ENCODE assay signal across 25 cellular contexts in the genomic region with DNA sequence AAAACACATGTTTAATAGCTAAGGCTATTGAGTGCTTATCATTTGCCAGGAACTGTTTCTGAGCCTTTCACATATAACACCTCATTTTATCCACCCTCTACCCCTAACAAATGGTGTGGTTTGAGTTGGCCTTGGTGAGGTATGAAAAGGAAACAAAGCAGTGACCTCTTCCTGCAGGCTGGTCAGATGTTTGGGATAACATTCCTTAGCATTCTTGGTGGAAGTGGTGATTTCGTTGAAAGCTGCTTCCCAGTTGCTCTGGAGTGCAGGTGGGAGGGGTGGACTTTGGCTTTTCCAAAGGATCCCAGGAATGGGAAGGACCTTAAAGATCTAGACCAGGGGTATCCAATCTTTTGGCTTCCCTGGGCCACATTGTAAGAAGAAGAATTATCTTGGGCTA. TPM values are rescaled to one million over a fixed set of nuclear protein-coding genes. Genes with fewer than 3 reads are reported as not detected.
DNase-seq lines count a peak whose midpoint lies in the region; ATAC-seq, FAIRE-seq and TF ChIP-seq lines count a peak whose summit lies in the region.
"Had no signal": no experiment of that assay in that cellular context is flagged by ENCODE, and none has a peak within 500 bp of the region (broad histone marks: within the 10 kb centered on the region; RNA-seq: fewer than 3 reads in every experiment).

No MANE protein-coding gene starts in this region.

- no TSS peak for BruUV-seq in IMR-90 (replicated peaks; lab: Mats Ljungman, UMichigan)
- no TSS peak for BruUV-seq in endothelial cell of umbilical vein (replicated peaks; lab: Mats Ljungman, UMichigan)

- FAIRE-seq in endothelial cell of umbilical vein (lab: Jason Lieb, UNC) = no peak
- FAIRE-seq: GM12892, HTR-8/SVneo, urothelium cell line had no signal

- no peak overlapping the region for H3K4ac ChIP-seq in IMR-90 (ENCODE audit: low read depth, low read length)
- no peak overlapping the region for H3K4ac ChIP-seq in mesenchymal stem cell (ENCODE audit: low read depth in 1 of 2, low read length in 2 of 2)

- no peak for TF ChIP-seq CTCF in IMR-90 (conservative IDR thresholded peaks at IDR 0.05; ENCODE audit: low read depth, low read length)
- TF ChIP-seq CTCF in endothelial cell of umbilical vein (IDR thresholded peaks at IDR 0.05; ENCODE audit: extremely low read depth in 1 of 2, insufficient read depth in 1 of 2, low read depth in 1 of 2, low read length in 2 of 2) = no peak
- TF ChIP-seq CTCF in colonic mucosa (IDR thresholded peaks at IDR 0.05) = no peak

- H3K14ac ChIP-seq in IMR-90 (replicated peaks; ENCODE audit: low read depth, low read length) (0 out of 2 replicates have a peak overlapping the region, but pooled peaks have one; percentile 1), mesenchymal stem cell (ENCODE audit: low read length in 2 of 2) (no peak overlapping the region)

- no peak overlapping the region for H2BK20ac ChIP-seq in IMR-90 (ENCODE audit: low read depth, low read length)

- H2BK15ac ChIP-seq in IMR-90 (ENCODE audit: low read depth, low read length) = no peak overlapping the region
- no peak overlapping the region for H2BK15ac ChIP-seq in mesenchymal stem cell (ENCODE audit: low read depth, poor library complexity, severe bottlenecking)

- no peak overlapping the region for H2AFZ ChIP-seq in IMR-90 (replicated peaks; ENCODE audit: low read length, poor library complexity)
- H2AFZ ChIP-seq in endothelial cell of umbilical vein (ENCODE audit: low read depth, low read length) = no peak overlapping the region
- H2AFZ ChIP-seq in mesenchymal stem cell (ENCODE audit: low read depth, low read length) = no peak overlapping the region

- H4K8ac ChIP-seq in IMR-90 (ENCODE audit: low read depth in 2 of 2, low read length in 2 of 2) (no peak overlapping the region), mesenchymal stem cell (ENCODE audit: low read length) (no peak overlapping the region)

- no peak overlapping the region for H2AK5ac ChIP-seq in IMR-90 (ENCODE audit: low read depth, low read length)
- H2AK5ac ChIP-seq in mesenchymal stem cell (ENCODE audit: low read length, severe bottlenecking) = no peak overlapping the region

- TF ChIP-seq POLR2A in IMR-90 (IDR thresholded peaks at IDR 0.05; ENCODE audit: low read depth, low read length) = no peak
- TF ChIP-seq POLR2A in endothelial cell of umbilical vein (IDR thresholded peaks at IDR 0.05; ENCODE audit: low read depth, low read length) = no peak

- H3K9ac ChIP-seq in IMR-90 (ENCODE audit: low read depth, low read length) = no peak overlapping the region
- no peak overlapping the region for H3K9ac ChIP-seq in endothelial cell of umbilical vein (replicated peaks; ENCODE audit: extremely low read depth, insufficient read depth, low read length)
- H3K9ac ChIP-seq in mesenchymal stem cell (ENCODE audit: low read length) = no peak overlapping the region
- H3K9ac ChIP-seq in colonic mucosa (ENCODE audit: low read depth in 2 of 2, low read length in 2 of 2) = no peak overlapping the region
- H3K9ac ChIP-seq: KMS-11 had no signal

- DNase-seq in EH (ENCODE audit: low read depth) (peak; percentile 45), IMR-90 (no peak), endothelial cell of umbilical vein (ENCODE audit: low read depth, low spot score) (peak; percentile 46), mesenchymal stem cell (no peak), colonic mucosa (no peak), RPMI8226 (no peak)
- no peak for DNase-seq in NK-92 treated with Interleukin-12 subunit alpha and Interleukin-12 subunit beta, amount 100 ng/mL, for 24 hours (lab: John Stamatoyannopoulos, UW)
- DNase-seq: activated CD4-positive, alpha-beta T cell treated with anti-CD3 and anti-CD28 coated beads for 1 hour; activated CD8-positive, alpha-beta T cell treated with anti-CD3 and anti-CD28 coated beads for 36 hours; activated naive CD8-positive, alpha-beta T cell treated with anti-CD3 and anti-CD28 coated beads, Interleukin-2, amount 10 ng/mL, durations not matched to agents 7 days and 5 days; CD4-positive, CD25-positive, alpha-beta regulatory T cell; cerebellar nuclear complex; GOT3; naive B cell; NCI-H1436 treated with DMSO at 0.1 percent for 48 hours; NCI-H2107; psoas muscle; stimulated activated CD4-positive, alpha-beta T cell treated with anti-CD3 and anti-CD28 coated beads, Interleukin-15, amount 100 ng/mL, for 24 hours; T-helper 17 cell had no signal

- H3K4me1 ChIP-seq in IMR-90 (ENCODE audit: control insufficient read depth, insufficient read depth, low read length) (peaks cover 5% of the 10 kb centered on the region; the same call in 1 of the 2 replicates), endothelial cell of umbilical vein (ENCODE audit: control insufficient read depth, extremely low read depth, insufficient read depth, low read length) (no peaks in the 10 kb centered on the region), mesenchymal stem cell (ENCODE audit: control insufficient read depth, insufficient read depth, low read depth, low read length) (peaks cover 4% of the 10 kb centered on the region), colonic mucosa (no peaks in the 10 kb centered on the region)
- H3K4me1 ChIP-seq: psoas muscle had no signal

- no peaks in the 10 kb centered on the region for H3K79me2 ChIP-seq in endothelial cell of umbilical vein (ENCODE audit: control insufficient read depth, insufficient read depth, low read length)

- TF ChIP-seq RAD21 in IMR-90 (IDR thresholded peaks at IDR 0.05; ENCODE audit: low read length) = no peak

- H3K23ac ChIP-seq in IMR-90 (ENCODE audit: low read depth, low read length) = no peak overlapping the region
- H3K23ac ChIP-seq in mesenchymal stem cell (ENCODE audit: low read length in 2 of 2) = no peak overlapping the region

- H3K18ac ChIP-seq in IMR-90 (ENCODE audit: low read depth, low read length) (no peak overlapping the region), mesenchymal stem cell (ENCODE audit: low read depth in 1 of 2, low read length in 2 of 2) (no peak overlapping the region)

- CTCF ChIA-PET in IMR-90 (lab: Yijun Ruan, JAX) (interaction anchor here (0.8 kb wide), 1 partner anchor 9 kb away, joined by 3 read pairs; no protein-coding TSS in a partner anchor), endothelial cell of umbilical vein (lab: Charles Lee) (interaction anchor here (0.8 to 1.3 kb wide), 3 partner anchors 41 to 169 kb away, joined by 3 to 5 read pairs (median 3); a partner anchor contains a TSS)

- H3K4me2 ChIP-seq in IMR-90 (ENCODE audit: low read depth, low read length) (no peak overlapping the region), endothelial cell of umbilical vein (ENCODE audit: insufficient read depth, low read length) (no peak overlapping the region), mesenchymal stem cell (ENCODE audit: low read length, poor library complexity, severe bottlenecking) (no peak overlapping the region)
- H3K4me2 ChIP-seq: KMS-11 had no signal

- no peaks in the 10 kb centered on the region for H3K36me3 ChIP-seq in IMR-90 (ENCODE audit: control insufficient read depth, insufficient read depth, low read length)
- H3K36me3 ChIP-seq in endothelial cell of umbilical vein (ENCODE audit: control insufficient read depth in 2 of 2, extremely low read depth in 1 of 2, insufficient read depth in 2 of 2, low read length in 2 of 2) = no peaks in the 10 kb centered on the region
- no peaks in the 10 kb centered on the region for H3K36me3 ChIP-seq in mesenchymal stem cell (ENCODE audit: control insufficient read depth in 1 of 2, insufficient read depth in 2 of 2, low read depth in 1 of 2, low read length in 2 of 2)
- no peaks in the 10 kb centered on the region for H3K36me3 ChIP-seq in colonic mucosa
- H3K36me3 ChIP-seq: thoracic aorta had no signal

- H3K27me3 ChIP-seq in IMR-90 (ENCODE audit: control insufficient read depth, insufficient read depth, low read length) (no peaks in the 10 kb centered on the region), endothelial cell of umbilical vein (ENCODE audit: control insufficient read depth in 2 of 2, insufficient read depth in 2 of 2, low read length in 2 of 2) (no peaks in the 10 kb centered on the region), mesenchymal stem cell (ENCODE audit: control insufficient read depth in 1 of 2, insufficient read depth in 1 of 2, low read length in 2 of 2) (no peaks in the 10 kb centered on the region), colonic mucosa (no peaks in the 10 kb centered on the region)

- H3K79me1 ChIP-seq in IMR-90 (ENCODE audit: low read depth in 1 of 2, low read length in 2 of 2) (no peaks in the 10 kb centered on the region; a peak in 1 of 4 replicates), mesenchymal stem cell (replicated peaks; ENCODE audit: low read length, poor library complexity, severe bottlenecking) (peaks cover 32% of the 10 kb centered on the region)

- no peak overlapping the region for H3K27ac ChIP-seq in IMR-90 (ENCODE audit: insufficient read depth, low read length)
- H3K27ac ChIP-seq in endothelial cell of umbilical vein (ENCODE audit: insufficient read depth, low read depth, low read length) = no peak overlapping the region
- peak overlapping the region; percentile 3 for H3K27ac ChIP-seq in mesenchymal stem cell (ENCODE audit: low read length, poor library complexity, severe bottlenecking)
- H3K27ac ChIP-seq in colonic mucosa = no peak overlapping the region
- H3K27ac ChIP-seq: KMS-11, psoas muscle, thoracic aorta had no signal

- no peak overlapping the region for H4K5ac ChIP-seq in IMR-90 (ENCODE audit: low read depth, low read length)

- H2BK5ac ChIP-seq in IMR-90 (ENCODE audit: low read depth, low read length, poor library complexity, severe bottlenecking) (no peak overlapping the region), mesenchymal stem cell (ENCODE audit: low read depth, low read length, poor library complexity, severe bottlenecking) (no peak overlapping the region)

- H4K91ac ChIP-seq in IMR-90 (ENCODE audit: insufficient read depth, low read depth, low read length) = no peak overlapping the region
- H4K91ac ChIP-seq in mesenchymal stem cell (ENCODE audit: low read length) = no peak overlapping the region

- POLR2A ChIA-PET in IMR-90 (lab: Charles Lee; ENCODE audit: unreplicated experiment) (no interaction called here), endothelial cell of umbilical vein (lab: Charles Lee) (no interaction called here)

- no peaks in the 10 kb centered on the region for H4K20me1 ChIP-seq in IMR-90 (ENCODE audit: insufficient read depth, low read length)
- H4K20me1 ChIP-seq in endothelial cell of umbilical vein (replicated peaks; ENCODE audit: control insufficient read depth, extremely low read depth, insufficient read depth, low read length) = no peaks in the 10 kb centered on the region

- H2BK12ac ChIP-seq in mesenchymal stem cell (ENCODE audit: low read length in 2 of 2) = no peak overlapping the region

- no CpG with 5 or more reads among the region's 1 CpG for WGBS in IMR-90 (ENCODE audit: extremely low coverage in 2 of 2, insufficient read length in 1 of 2), 2 experiments
- 15% methylated on average over 1 of the region's 1 CpG for WGBS in mesenchymal stem cell

- peak; percentile 54 for ATAC-seq in IMR-90 (ENCODE audit: low read depth)
- no peak for ATAC-seq in HG02798 (IDR thresholded peaks at IDR 0.05; ENCODE audit: poor library complexity, unreplicated experiment)
- ATAC-seq: activated CD8-positive, alpha-beta T cell treated with anti-CD3 and anti-CD28 coated beads for 36 hours; psoas muscle; T-helper 17 cell had no signal

- H3K4me3 ChIP-seq in IMR-90 (ENCODE audit: insufficient read depth, low read depth, low read length) (no peak overlapping the region), endothelial cell of umbilical vein (replicated peaks in 1 of 3; ENCODE audit: insufficient read depth in 1 of 3, low read depth in 1 of 3, low read length in 3 of 3) (no peak overlapping the region), mesenchymal stem cell (ENCODE audit: insufficient read depth in 1 of 2, low read depth in 1 of 2, low read length in 2 of 2) (no peak overlapping the region), colonic mucosa (no peak overlapping the region)
- H3K4me3 ChIP-seq: psoas muscle, thoracic aorta had no signal

- no peaks in the 10 kb centered on the region for H3K9me3 ChIP-seq in IMR-90 (ENCODE audit: control insufficient read depth, insufficient read depth, low read length)
- H3K9me3 ChIP-seq in endothelial cell of umbilical vein (replicated peaks; ENCODE audit: control insufficient read depth, insufficient read depth, low read length) = no peaks in the 10 kb centered on the region
- no peaks in the 10 kb centered on the region for H3K9me3 ChIP-seq in mesenchymal stem cell (ENCODE audit: control insufficient read depth, low read length)
- H3K9me3 ChIP-seq in colonic mucosa = no peaks in the 10 kb centered on the region
- H3K9me3 ChIP-seq: psoas muscle, thoracic aorta had no signal

- H2AK9ac ChIP-seq in IMR-90 (replicated peaks; ENCODE audit: low read depth, low read length, poor library complexity) = no peak overlapping the region

- H2BK120ac ChIP-seq in IMR-90 (ENCODE audit: low read depth, low read length) = no peak overlapping the region
- H2BK120ac ChIP-seq in mesenchymal stem cell (ENCODE audit: low read depth, low read length) = no peak overlapping the region

- in situ Hi-C loops in IMR-90 (cut with MboI; ENCODE audit: low sequenced_read_pairs) = no loop called here

- intact Hi-C loops in IMR-90 (cut with micrococcal nuclease) (no loop called here), endothelial cell of umbilical vein (cut with micrococcal nuclease) (no loop called here), colonic mucosa (cut with DNase I) (no loop called here)

- H3K9me1 ChIP-seq in IMR-90 (ENCODE audit: insufficient read depth, low read length) = peaks cover 3% of the 10 kb centered on the region; the same call in 1 of the 2 replicates
- H3K9me1 ChIP-seq in endothelial cell of umbilical vein (replicated peaks; ENCODE audit: control insufficient read depth, extremely low read depth, insufficient read depth, low read length) = no peaks in the 10 kb centered on the region

- dilution Hi-C loops in IMR-90 (cut with HindIII; ENCODE audit: low sequenced_read_pairs, unreplicated experiment) = no loop called here
- dilution Hi-C loops in endothelial cell of umbilical vein (cut with MboI; ENCODE audit: extremely low pct_ligation_motif_present, low sequenced_read_pairs) = no loop called here

- H3K56ac ChIP-seq in IMR-90 (ENCODE audit: extremely low read depth, insufficient read depth, low read length) = no peak overlapping the region

RNA-seq across cellular contexts. Expression of a gene that starts 41.3 kb away (rescaled TPM):
- total RNA-seq in IMR-90 (2012; rRNA removed) (2.9 and 3.3 TPM in 2 replicates), endothelial cell of umbilical vein (8.7 and 8.8 TPM in 2 replicates), colonic mucosa (10 to 100 TPM; 38.6 to 50.2 TPM)
- polyA plus RNA-seq in IMR-90 (2012; rRNA removed) (0.90 and 1.3 TPM in 2 replicates), endothelial cell of umbilical vein (1.3 and 1.6 TPM in 2 replicates)
- 0.29 and 0.35 TPM in 2 replicates for polyA plus RNA-seq in IMR-90 (2012; cell fraction: cytosol; rRNA removed)
- 0.13 and 0.99 TPM in 2 replicates for polyA plus RNA-seq in IMR-90 (2012; cell fraction: nucleus; rRNA removed; ENCODE audit: low replicate concordance)
- polyA plus RNA-seq in endothelial cell of umbilical vein (2011; cell fraction: cytosol; rRNA removed) = 1.2 and 1.3 TPM in 2 replicates
- 2.1 and 2.4 TPM in 2 replicates for polyA plus RNA-seq in endothelial cell of umbilical vein (2011; cell fraction: nucleus; rRNA removed)
- polyA plus RNA-seq in endothelial cell of umbilical vein (2012) = 0.14 and 0.25 TPM in 2 replicates
- 3.4 and 4.9 TPM in 2 replicates for polyA minus RNA-seq in endothelial cell of umbilical vein
- 13.3 TPM for polyA minus RNA-seq in endothelial cell of umbilical vein (2011; cell fraction: cytosol; rRNA and poly(A)+ RNA removed)
- 4.6 and 5.1 TPM in 2 replicates for polyA minus RNA-seq in endothelial cell of umbilical vein (2011; cell fraction: nucleus; rRNA and poly(A)+ RNA removed)
- 1.4 TPM for polyA plus RNA-seq in mesenchymal stem cell (2013, experiment 1 of 2)
- 1.7 TPM for polyA plus RNA-seq in mesenchymal stem cell (2013, experiment 2 of 2)

Comparison
In these comparisons a context has a peak if more than half of its experiments do, and no peak if none do; other contexts are left out.
1. DNase-seq: peak in EH (single experiment) and endothelial cell of umbilical vein (single experiment); none in IMR-90 (single experiment), mesenchymal stem cell (single experiment), colonic mucosa (single experiment), RPMI8226 (single experiment) and NK-92 treated with Interleukin-12 subunit alpha and Interleukin-12 subunit beta, amount 100 ng/mL, for 24 hours (single experiment).